In the genomic region with DNA sequence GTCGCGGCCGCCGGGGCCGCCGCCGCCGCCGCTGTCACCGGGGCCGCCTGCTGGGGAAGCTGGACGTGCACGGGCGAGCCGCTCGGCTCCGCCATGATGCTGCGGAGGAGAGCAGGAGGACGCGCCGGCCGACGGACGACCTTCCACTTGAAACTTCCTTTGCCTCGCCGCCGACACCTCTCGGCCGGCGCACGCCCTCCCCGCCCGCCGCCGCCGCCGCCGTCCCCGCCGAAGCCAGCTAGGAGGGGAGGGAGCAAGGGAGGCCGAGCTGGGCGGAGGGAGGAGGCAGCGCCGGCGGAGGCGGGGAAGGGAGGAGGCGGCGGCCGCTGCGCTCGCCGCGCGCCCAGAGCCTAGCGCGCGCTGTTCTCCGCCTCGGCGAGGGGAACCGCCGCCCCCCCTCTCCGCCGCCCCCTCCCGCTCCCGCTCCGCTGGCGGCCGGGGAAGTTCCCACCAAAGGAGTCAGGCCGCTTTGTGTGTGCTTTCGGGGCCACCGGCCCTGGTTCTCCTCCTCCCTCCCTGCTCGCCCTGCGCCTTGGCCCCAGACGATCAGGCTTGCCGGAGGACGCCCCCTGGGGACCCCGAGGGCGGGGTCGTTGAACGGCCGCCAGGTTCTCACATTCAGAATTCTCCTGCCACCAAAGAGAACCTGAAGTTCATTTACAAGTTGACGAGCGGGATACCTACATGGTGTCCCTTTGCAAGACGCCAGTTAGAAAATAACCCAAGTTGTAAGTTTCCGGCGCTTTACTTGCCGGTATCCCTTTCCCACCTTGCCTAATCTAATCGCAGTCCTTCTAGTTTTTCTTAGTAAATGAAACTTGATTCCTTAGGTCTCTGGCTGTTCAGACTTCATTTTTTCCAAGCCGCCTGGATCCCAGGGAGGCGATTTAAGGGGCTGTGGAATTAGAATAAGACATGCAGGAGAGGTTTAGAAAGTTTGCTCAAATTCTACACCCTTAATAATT, we compare ENCODE assay signal across 1 cellular context.
TF ChIP-seq lines count a peak whose summit lies in the region.

Gene STK39, minus strand, starts transcription at position 255 of the 965 bp plus-strand sequence. Its CDS starts 160 bp downstream, at position 95.

TF ChIP-seq in WTC11, 78 proteins besides CTCF, POLR2A, EP300 and RAD21 (continued from another document):
- TF ChIP-seq, protein P1, sequence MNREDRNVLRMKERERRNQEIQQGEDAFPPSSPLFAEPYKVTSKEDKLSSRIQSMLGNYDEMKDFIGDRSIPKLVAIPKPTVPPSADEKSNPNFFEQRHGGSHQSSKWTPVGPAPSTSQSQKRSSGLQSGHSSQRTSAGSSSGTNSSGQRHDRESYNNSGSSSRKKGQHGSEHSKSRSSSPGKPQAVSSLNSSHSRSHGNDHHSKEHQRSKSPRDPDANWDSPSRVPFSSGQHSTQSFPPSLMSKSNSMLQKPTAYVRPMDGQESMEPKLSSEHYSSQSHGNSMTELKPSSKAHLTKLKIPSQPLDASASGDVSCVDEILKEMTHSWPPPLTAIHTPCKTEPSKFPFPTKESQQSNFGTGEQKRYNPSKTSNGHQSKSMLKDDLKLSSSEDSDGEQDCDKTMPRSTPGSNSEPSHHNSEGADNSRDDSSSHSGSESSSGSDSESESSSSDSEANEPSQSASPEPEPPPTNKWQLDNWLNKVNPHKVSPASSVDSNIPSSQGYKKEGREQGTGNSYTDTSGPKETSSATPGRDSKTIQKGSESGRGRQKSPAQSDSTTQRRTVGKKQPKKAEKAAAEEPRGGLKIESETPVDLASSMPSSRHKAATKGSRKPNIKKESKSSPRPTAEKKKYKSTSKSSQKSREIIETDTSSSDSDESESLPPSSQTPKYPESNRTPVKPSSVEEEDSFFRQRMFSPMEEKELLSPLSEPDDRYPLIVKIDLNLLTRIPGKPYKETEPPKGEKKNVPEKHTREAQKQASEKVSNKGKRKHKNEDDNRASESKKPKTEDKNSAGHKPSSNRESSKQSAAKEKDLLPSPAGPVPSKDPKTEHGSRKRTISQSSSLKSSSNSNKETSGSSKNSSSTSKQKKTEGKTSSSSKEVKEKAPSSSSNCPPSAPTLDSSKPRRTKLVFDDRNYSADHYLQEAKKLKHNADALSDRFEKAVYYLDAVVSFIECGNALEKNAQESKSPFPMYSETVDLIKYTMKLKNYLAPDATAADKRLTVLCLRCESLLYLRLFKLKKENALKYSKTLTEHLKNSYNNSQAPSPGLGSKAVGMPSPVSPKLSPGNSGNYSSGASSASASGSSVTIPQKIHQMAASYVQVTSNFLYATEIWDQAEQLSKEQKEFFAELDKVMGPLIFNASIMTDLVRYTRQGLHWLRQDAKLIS (CRISPR knock-in tag; IDR thresholded peaks at IDR 0.05; ENCODE audit: borderline replicate concordance), result no peak
- TF ChIP-seq RORB (CRISPR knock-in tag; IDR thresholded peaks at IDR 0.05) (no peak), SP1 (CRISPR knock-in tag; conservative IDR thresholded peaks at IDR 0.05) (peak; percentile 45), TEAD1 (CRISPR knock-in tag; IDR thresholded peaks at IDR 0.05) (no peak), ZNF396 (CRISPR knock-in tag; IDR thresholded peaks at IDR 0.05; ENCODE audit: borderline replicate concordance) (no peak), FOXP1 (CRISPR knock-in tag; IDR thresholded peaks at IDR 0.05; ENCODE audit: borderline replicate concordance) (no peak)
